In the genomic region with DNA sequence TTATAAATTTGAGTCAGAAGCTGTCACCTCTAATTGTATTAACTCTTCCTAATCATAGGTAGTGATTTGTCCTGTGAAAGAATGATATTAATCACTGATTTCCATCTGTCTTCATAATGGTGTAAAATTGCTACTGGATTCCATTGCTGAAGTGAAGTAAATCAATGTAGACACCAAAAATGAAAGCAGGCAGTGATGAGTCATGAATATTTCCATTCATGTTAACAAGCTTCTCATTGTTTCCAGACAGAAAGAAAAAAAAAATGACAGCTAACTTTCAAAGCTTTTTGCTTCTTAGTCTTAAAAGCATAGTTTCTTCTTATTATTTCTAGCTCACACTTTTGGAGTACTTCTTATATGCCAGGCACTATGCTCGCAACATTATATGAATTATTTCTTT, we compare ENCODE assay signal across 8 cellular contexts. TPM values are rescaled to one million over a fixed set of nuclear protein-coding genes. Genes with fewer than 3 reads are reported as not detected.
DNase-seq lines count a peak whose midpoint lies in the region; ATAC-seq lines count a peak whose summit lies in the region.

No MANE protein-coding gene starts in this region.

- no peak overlapping the region for H3K9ac ChIP-seq in subcutaneous abdominal adipose tissue (ENCODE audit: low read length in 5 of 5)

- no peaks in the 10 kb centered on the region for H3K27me3 Mint-ChIP-seq in activated T-cell treated with anti-CD3 and anti-CD28 coated beads, Interleukin-2, amount 50 U/mL, for 4 hours (ENCODE audit: low read depth)
- H3K27me3 Mint-ChIP-seq in CD8-positive, alpha-beta memory T cell: peaks cover 0 to under 1% of the 10 kb centered on the region in 2 donors

- peaks cover 20% of the 10 kb centered on the region for H3K4me1 Mint-ChIP-seq in activated T-cell treated with anti-CD3 and anti-CD28 coated beads, Interleukin-2, amount 50 U/mL, for 4 hours (ENCODE audit: low read depth)
- H3K4me1 Mint-ChIP-seq in CD8-positive, alpha-beta memory T cell: peaks cover 7 to 11% (median 7%) of the 10 kb centered on the region in 3 donors

- H3K4me3 Mint-ChIP-seq in activated T-cell treated with anti-CD3 and anti-CD28 coated beads, Interleukin-2, amount 50 U/mL, for 4 hours: peak overlapping the region; percentile 11
- H3K4me3 Mint-ChIP-seq in CD8-positive, alpha-beta memory T cell: peak overlapping the region in 2 of 7 donors; percentile 22 to 44

- H3K36me3 ChIP-seq in subcutaneous abdominal adipose tissue (ENCODE audit: control insufficient read depth in 5 of 5, insufficient read depth in 5 of 5, low read length in 5 of 5): peaks cover 13 to 27% (median 15%) of the 10 kb centered on the region in 5 donors
- no peaks in the 10 kb centered on the region for H3K36me3 ChIP-seq in CD8-positive, alpha-beta memory T cell (ENCODE audit: insufficient read depth, low read length)

- H3K36me3 Mint-ChIP-seq in activated T-cell treated with anti-CD3 and anti-CD28 coated beads, Interleukin-2, amount 50 U/mL, for 4 hours (ENCODE audit: insufficient read depth): no peaks in the 10 kb centered on the region
- H3K36me3 Mint-ChIP-seq in CD8-positive, alpha-beta memory T cell: no peaks in the 10 kb centered on the region

- no peak for DNase-seq in activated T-cell treated with anti-CD3 and anti-CD28 coated beads, Interleukin-2, amount 50 U/mL, for 4 hours
- DNase-seq in activated T-cell treated with anti-CD3 and anti-CD28 coated beads for 4 hours: no peak
- peak; percentile 80 for DNase-seq in SW480 (ENCODE audit: low spot score)
- DNase-seq in glomerular visceral epithelial cell (ENCODE audit: extremely low spot score): peak; percentile 49
- no peak for DNase-seq in CD8-positive, alpha-beta memory T cell
- no peak for DNase-seq in stimulated activated CD4-positive, alpha-beta T cell treated with anti-CD3 and anti-CD28 coated beads, Interleukin-1b, Interleukin-23, amount 100 ng/mL, for 48 hours

- CTCF ChIA-PET in CD8-positive, alpha-beta memory T cell (lab: Charles Lee): interaction anchor here (0.9 to 2.2 kb wide), 6 partner anchors 8 to 246 kb away, joined by 3 to 7 read pairs (median 4); no protein-coding TSS in a partner anchor

- H3K4me1 ChIP-seq in subcutaneous abdominal adipose tissue (ENCODE audit: control insufficient read depth in 5 of 5, insufficient read depth in 5 of 5, low read length in 5 of 5): peaks cover 0 to 5% (median 4%) of the 10 kb centered on the region in 5 donors
- H3K4me1 ChIP-seq in CD8-positive, alpha-beta memory T cell (ENCODE audit: insufficient read depth, low read length): no peaks in the 10 kb centered on the region

- no peaks in the 10 kb centered on the region for H3K9me3 Mint-ChIP-seq in activated T-cell treated with anti-CD3 and anti-CD28 coated beads, Interleukin-2, amount 50 U/mL, for 4 hours
- H3K9me3 Mint-ChIP-seq in CD8-positive, alpha-beta memory T cell: no peaks in the 10 kb centered on the region

- ATAC-seq in activated T-cell treated with anti-CD3 and anti-CD28 coated beads, Interleukin-2, amount 50 U/mL, for 4 hours: peak; percentile 68 to 72
- no peak for ATAC-seq in HG02973 (IDR thresholded peaks at IDR 0.05; ENCODE audit: unreplicated experiment)

- peak overlapping the region; percentile 25 for H3K27ac ChIP-seq in subcutaneous abdominal adipose tissue (ENCODE audit: low read depth, low read length)
- no peak overlapping the region for H3K27ac ChIP-seq in CD8-positive, alpha-beta memory T cell (ENCODE audit: low read depth, low read length)

- POLR2A ChIA-PET in CD8-positive, alpha-beta memory T cell (lab: Charles Lee): no interaction called here

- H3K9me3 ChIP-seq in subcutaneous abdominal adipose tissue (ENCODE audit: control insufficient read depth in 5 of 5, low read length in 5 of 5): no peaks in the 10 kb centered on the region
- no peaks in the 10 kb centered on the region for H3K9me3 ChIP-seq in CD8-positive, alpha-beta memory T cell (ENCODE audit: low read length)

- no peak overlapping the region for H3K4me3 ChIP-seq in subcutaneous abdominal adipose tissue (ENCODE audit: low read depth in 1 of 5, low read length in 5 of 5)
- no peak overlapping the region for H3K4me3 ChIP-seq in CD8-positive, alpha-beta memory T cell (ENCODE audit: low read length)

- no peaks in the 10 kb centered on the region for H3K27me3 ChIP-seq in subcutaneous abdominal adipose tissue (ENCODE audit: control insufficient read depth in 5 of 5, insufficient read depth in 4 of 5, low read length in 5 of 5)
- H3K27me3 ChIP-seq in CD8-positive, alpha-beta memory T cell (ENCODE audit: insufficient read depth, low read length, poor library complexity, severe bottlenecking): no peaks in the 10 kb centered on the region

- peak overlapping the region in 3 of 8 donors; percentile 35 to 64 (median 38) for H3K27ac Mint-ChIP-seq in CD8-positive, alpha-beta memory T cell

RNA-seq across cellular contexts. Expression of gene FAM114A1, which starts 21.5 kb away (rescaled TPM):
- total RNA-seq in activated T-cell treated with anti-CD3 and anti-CD28 coated beads, Interleukin-2, amount 50 U/mL, for 4 hours: under 1 TPM; 0.24 to 0.34 (median 0.25) TPM
- total RNA-seq in CD8-positive, alpha-beta memory T cell: under 1 TPM in 1 of 2 experiments, not detected in 1; 0.31 TPM
- not detected for polyA plus RNA-seq in CD8-positive, alpha-beta memory T cell

RNA-seq across cellular contexts. Expression of gene TLR6, which starts 32.5 kb away (rescaled TPM):
- 1 to 10 TPM in 1 of 3 donors, under 1 TPM in 2; 0.73 to 1.9 (median 0.95) TPM for total RNA-seq in activated T-cell treated with anti-CD3 and anti-CD28 coated beads, Interleukin-2, amount 50 U/mL, for 4 hours
- 1 to 10 TPM; 1.2 TPM for total RNA-seq in CD8-positive, alpha-beta memory T cell
- 1.3 TPM for polyA plus RNA-seq in CD8-positive, alpha-beta memory T cell

Comparison
In these comparisons a context has a peak if more than half of its experiments do, and no peak if none do; other contexts are left out.
1. DNase-seq: peak in SW480 (single experiment) and glomerular visceral epithelial cell (single experiment); none in activated T-cell treated with anti-CD3 and anti-CD28 coated beads, Interleukin-2, amount 50 U/mL, for 4 hours (single experiment), activated T-cell treated with anti-CD3 and anti-CD28 coated beads for 4 hours (single experiment), CD8-positive, alpha-beta memory T cell (0 of 5) and stimulated activated CD4-positive, alpha-beta T cell treated with anti-CD3 and anti-CD28 coated beads, Interleukin-1b, Interleukin-23, amount 100 ng/mL, for 48 hours (single experiment).